Comparison of ENCODE assay signal across 2 cellular contexts in genomic region chr9:135683401-135684034, GRCh38.
TF ChIP-seq lines count a peak whose summit lies in the region.

No MANE protein-coding gene starts in this region.

TF ChIP-seq in HEK293, 187 proteins besides CTCF, POLR2A, EP300 and RAD21:
- TF ChIP-seq ZEB2 (tag by site-specific recombination; IDR thresholded peaks at IDR 0.05): no peak
- peak; percentile 91 for TF ChIP-seq ZIC2 (tag by site-specific recombination; IDR thresholded peaks at IDR 0.05)
- no peak for TF ChIP-seq PBX3 (CRISPR knock-in tag; IDR thresholded peaks at IDR 0.05)
- TF ChIP-seq ZNF707 (tag by site-specific recombination; IDR thresholded peaks at IDR 0.05): no peak

TF ChIP-seq in WTC11, 78 proteins besides CTCF, POLR2A, EP300 and RAD21:
- TF ChIP-seq ZNF396 (CRISPR knock-in tag; IDR thresholded peaks at IDR 0.05; ENCODE audit: borderline replicate concordance) (no peak), ZBTB21 (CRISPR knock-in tag; IDR thresholded peaks at IDR 0.05; ENCODE audit: borderline replicate concordance) (no peak), ZNF425 (CRISPR knock-in tag; conservative IDR thresholded peaks at IDR 0.05) (no peak), USF1 (CRISPR knock-in tag; IDR thresholded peaks at IDR 0.05) (no peak), ZNF281 (CRISPR knock-in tag; IDR thresholded peaks at IDR 0.05) (no peak), SP1 (CRISPR knock-in tag; conservative IDR thresholded peaks at IDR 0.05) (no peak), FOXJ3 (CRISPR knock-in tag; IDR thresholded peaks at IDR 0.05; ENCODE audit: borderline replicate concordance) (no peak), SMAD3 (CRISPR knock-in tag; IDR thresholded peaks at IDR 0.05; ENCODE audit: borderline replicate concordance) (no peak), PREB (CRISPR knock-in tag; IDR thresholded peaks at IDR 0.05; ENCODE audit: borderline replicate concordance) (no peak), E2F4 (CRISPR knock-in tag; IDR thresholded peaks at IDR 0.05; ENCODE audit: borderline replicate concordance, low read depth) (no peak), CDX4 (CRISPR knock-in tag; IDR thresholded peaks at IDR 0.05; ENCODE audit: borderline replicate concordance) (no peak), SOX15 (CRISPR knock-in tag; IDR thresholded peaks at IDR 0.05) (no peak), ZNF263 (CRISPR knock-in tag; IDR thresholded peaks at IDR 0.05; ENCODE audit: low read depth) (no peak), AR (CRISPR knock-in tag; IDR thresholded peaks at IDR 0.05) (no peak), PRDM15 (CRISPR knock-in tag; IDR thresholded peaks at IDR 0.05) (no peak), ZNF138 (CRISPR knock-in tag; conservative IDR thresholded peaks at IDR 0.05) (no peak), OVOL2 (CRISPR knock-in tag; IDR thresholded peaks at IDR 0.05; ENCODE audit: borderline replicate concordance) (no peak)
